Comparison of ENCODE assay signal across 8 cellular contexts in the genomic region with DNA sequence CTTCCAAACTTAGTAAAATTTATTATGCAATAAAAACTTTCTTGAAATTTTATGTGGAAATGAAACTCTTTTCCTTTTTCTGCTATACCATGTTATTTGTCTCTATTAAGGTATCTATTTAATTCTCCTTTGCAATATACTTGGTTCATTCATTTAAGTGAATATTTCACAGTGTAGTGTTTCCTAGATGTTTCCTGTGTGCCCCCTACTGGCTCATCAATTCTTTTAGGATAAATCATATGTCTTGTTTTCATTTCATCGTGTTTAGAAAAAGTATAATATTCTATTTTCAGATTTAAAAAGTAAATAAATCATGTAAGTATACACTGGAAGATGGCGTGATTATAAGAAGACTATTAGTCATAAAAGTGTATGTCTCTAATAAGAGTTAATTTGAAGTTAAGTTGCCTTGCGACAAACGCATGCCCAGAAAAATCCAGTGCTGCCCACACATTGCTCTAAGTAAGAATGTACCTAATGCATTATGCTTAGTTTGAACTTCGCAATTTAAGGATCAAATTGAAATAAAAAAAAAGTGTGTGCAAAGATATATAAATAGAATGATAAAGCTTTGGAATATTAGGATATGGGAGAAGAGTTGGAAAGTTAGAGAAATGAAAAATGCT.
DNase-seq lines count a peak whose midpoint lies in the region; ATAC-seq and TF ChIP-seq lines count a peak whose summit lies in the region.
"Had no signal": no experiment of that assay in that cellular context is flagged by ENCODE, and none has a peak within 500 bp of the region (broad histone marks: within the 10 kb centered on the region; RNA-seq: fewer than 3 reads in every experiment).

No MANE protein-coding gene starts in this region.

- no TSS peak for BruUV-seq in PC-3 (replicated peaks; lab: Mats Ljungman, UMichigan)

- POLR2A ChIA-PET in PC-3 (lab: Charles Lee; ENCODE audit: unreplicated experiment), result no interaction called here

- no peaks in the 10 kb centered on the region for H3K27me3 ChIP-seq in PC-3 (ENCODE audit: low read length)

- no peaks in the 10 kb centered on the region for H3K9me2 ChIP-seq in PC-3 (replicated peaks; ENCODE audit: low read length)

- H3K4me2 ChIP-seq in PC-3 (ENCODE audit: low read length), result peak overlapping the region; percentile 23; the same call in 1 of the 2 replicates

- ATAC-seq in GM18868 (IDR thresholded peaks at IDR 0.05; ENCODE audit: unreplicated experiment) (peak; percentile 60), HG03159 (IDR thresholded peaks at IDR 0.05; ENCODE audit: unreplicated experiment) (peak; percentile 52), PC-3 (peak; percentile 60; the same call in 1 of the 2 replicates)

- H4K20me1 ChIP-seq in PC-3 (ENCODE audit: low read length), result no peaks in the 10 kb centered on the region

- H3K9me3 ChIP-seq in PC-3 (ENCODE audit: low read length), result no peaks in the 10 kb centered on the region

- H3K36me3 ChIP-seq in PC-3 (ENCODE audit: low read depth, low read length), result no peaks in the 10 kb centered on the region

- peak; percentile 71 for TF ChIP-seq CTCF in PC-3 (conservative IDR thresholded peaks at IDR 0.05; ENCODE audit: low read depth, low read length)

- H3K9ac ChIP-seq in PC-3 (ENCODE audit: low read length), result no peak overlapping the region

- H2AFZ ChIP-seq in PC-3 (ENCODE audit: low read length), result no peak overlapping the region

- no peak overlapping the region for H3K4me3 ChIP-seq in PC-3 (ENCODE audit: low read length)
- H3K4me3 ChIP-seq: SK-N-MC had no signal

- no peak overlapping the region for H3K27ac ChIP-seq in PC-3 (ENCODE audit: low read length)
- H3K27ac ChIP-seq: SK-N-MC had no signal

- CTCF ChIA-PET in PC-3 (lab: Charles Lee), result no interaction called here

- no peaks in the 10 kb centered on the region for H3K4me1 ChIP-seq in PC-3 (ENCODE audit: insufficient read depth, low read length)

- peak; percentile 19 for DNase-seq in PC-3
- DNase-seq in hepatic stellate cell (ENCODE audit: low spot score), result peak; percentile 0
- DNase-seq in activated CD4-positive, CD25-positive, alpha-beta regulatory T cell (lab: John Stamatoyannopoulos, UW), result no peak
- DNase-seq in mucosa of gallbladder (ENCODE audit: low spot score), result no peak
- no peak for DNase-seq in central memory CD4-positive, alpha-beta T cell

- intact Hi-C loops in PC-3 (cut with micrococcal nuclease), result loop anchor here (1.0 to 10.0 kb wide), 5 partner anchors 247 to 819 kb away; no protein-coding TSS in a partner anchor

- H3F3A ChIP-seq in PC-3 (ENCODE audit: low read length, unreplicated experiment), result no peaks in the 10 kb centered on the region

- no peaks in the 10 kb centered on the region for H3K79me2 ChIP-seq in PC-3 (ENCODE audit: low read length)

Comparison
In these comparisons a context has a peak if more than half of its experiments do, and no peak if none do; other contexts are left out.
1. DNase-seq: peak in PC-3 (single experiment) and hepatic stellate cell (single experiment); none in activated CD4-positive, CD25-positive, alpha-beta regulatory T cell (0 of 4), mucosa of gallbladder (single experiment) and central memory CD4-positive, alpha-beta T cell (single experiment).
2. Peak in every context shown above with its lines, with median percentiles within 50 percentile points of each other: ATAC-seq.